25 cellular contexts compared by ENCODE assay signal in the genomic region with DNA sequence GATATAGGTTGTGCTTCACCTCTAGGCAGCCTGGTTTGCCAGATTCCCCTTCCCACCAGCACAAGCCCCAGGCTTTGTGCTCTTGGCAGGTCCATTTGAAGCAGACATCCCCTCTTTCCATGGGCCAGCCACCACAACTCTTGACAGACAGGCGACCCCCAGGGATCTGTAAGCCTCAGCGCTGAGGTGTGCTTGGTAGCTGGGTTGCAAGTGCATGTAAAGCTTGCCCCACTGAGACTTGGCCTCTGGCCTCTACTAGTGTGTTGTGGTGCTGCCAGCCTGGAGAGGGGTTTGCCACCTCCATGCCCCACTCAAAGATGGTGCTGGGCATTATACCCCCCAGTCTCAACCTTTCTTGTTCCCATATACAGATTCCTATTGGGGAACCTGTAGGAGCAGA.
"Had no signal": no experiment of that assay in that cellular context is flagged by ENCODE, and none has a peak within 500 bp of the region (broad histone marks: within the 10 kb centered on the region; RNA-seq: fewer than 3 reads in every experiment).

No MANE protein-coding gene starts in this region.

- H3K36me3 Mint-ChIP-seq: memory B cell; mesothelial cell of epicardium; naive B cell; natural killer cell treated with Interleukin-12 subunit alpha and Interleukin-12 subunit beta and Interleukin-15 and Interleukin-18, amount 100 ng/mL, for 72 hours had no signal

- H3K9me3 Mint-ChIP-seq: effector memory CD8-positive, alpha-beta T cell; memory B cell; mesothelial cell of epicardium; natural killer cell treated with Interleukin-12 subunit alpha and Interleukin-12 subunit beta and Interleukin-15 and Interleukin-18, amount 100 ng/mL, for 72 hours; neural crest cell; stimulated activated naive CD8-positive, alpha-beta T cell treated with anti-CD3 and anti-CD28 coated beads, Interleukin-15, amount 100 ng/mL, for 72 hours had no signal

- H3K4me3 Mint-ChIP-seq: effector memory CD8-positive, alpha-beta T cell; memory B cell; mesothelial cell of epicardium; naive B cell; natural killer cell treated with Interleukin-12 subunit alpha and Interleukin-12 subunit beta and Interleukin-15 and Interleukin-18, amount 100 ng/mL, for 72 hours; neural crest cell; stimulated activated naive CD8-positive, alpha-beta T cell treated with anti-CD3 and anti-CD28 coated beads, Interleukin-15, amount 100 ng/mL, for 72 hours had no signal

- H3K27me3 ChIP-seq: gastrocnemius medialis, neutrophil, sigmoid colon, suprapubic skin, vagina had no signal

- H3K27ac Mint-ChIP-seq: effector memory CD8-positive, alpha-beta T cell; memory B cell; mesothelial cell of epicardium; naive B cell; natural killer cell treated with Interleukin-12 subunit alpha and Interleukin-12 subunit beta and Interleukin-15 and Interleukin-18, amount 100 ng/mL, for 72 hours; stimulated activated naive CD8-positive, alpha-beta T cell treated with anti-CD3 and anti-CD28 coated beads, Interleukin-15, amount 100 ng/mL, for 72 hours had no signal

- H3K36me3 ChIP-seq: gastrocnemius medialis, neutrophil, prostate gland, sigmoid colon, suprapubic skin, vagina had no signal

- H3K9me3 ChIP-seq: gastrocnemius medialis, mucosa of descending colon, neutrophil, prostate gland, sigmoid colon, suprapubic skin, vagina had no signal

- H3K27me3 Mint-ChIP-seq: stimulated activated naive CD8-positive, alpha-beta T cell treated with anti-CD3 and anti-CD28 coated beads, Interleukin-15, amount 100 ng/mL, for 72 hours had no signal

- H3K4me1 ChIP-seq: gastrocnemius medialis, parathyroid adenoma, prostate gland, suprapubic skin, vagina had no signal

- H3K9ac ChIP-seq: parathyroid adenoma had no signal

- H3K4me1 Mint-ChIP-seq: memory B cell; naive B cell; stimulated activated naive CD8-positive, alpha-beta T cell treated with anti-CD3 and anti-CD28 coated beads, Interleukin-15, amount 100 ng/mL, for 72 hours had no signal

- H3K4me3 ChIP-seq: gastrocnemius medialis, lung, mucosa of descending colon, prostate gland, sigmoid colon, suprapubic skin, vagina had no signal

- H2AFZ ChIP-seq: parathyroid adenoma had no signal

- DNase-seq: cortex of kidney; effector memory CD8-positive, alpha-beta T cell; gastrocnemius medialis; head of caudate nucleus; mucosa of descending colon; naive B cell; right cardiac atrium; sigmoid colon; stimulated activated CD4-positive, alpha-beta T cell treated with anti-CD3 and anti-CD28 coated beads, Interleukin-4, amount 100 ng/mL, for 4 hours; stimulated activated naive CD4-positive, alpha-beta T cell; stimulated activated naive CD8-positive, alpha-beta T cell treated with anti-CD3 and anti-CD28 coated beads, Interleukin-15, amount 100 ng/mL, for 72 hours; trophoblast cell had no signal

- ATAC-seq: effector memory CD8-positive, alpha-beta T cell; esophagus mucosa; gastrocnemius medialis; left lobe of liver; mucosa of descending colon; right cardiac atrium; stimulated activated naive CD8-positive, alpha-beta T cell treated with anti-CD3 and anti-CD28 coated beads, Interleukin-15, amount 100 ng/mL, for 72 hours had no signal

- H3K27ac ChIP-seq: epithelial cell of prostate, gastrocnemius medialis, neutrophil, parathyroid adenoma, prostate gland, sigmoid colon, suprapubic skin, vagina had no signal
